In the genomic region with DNA sequence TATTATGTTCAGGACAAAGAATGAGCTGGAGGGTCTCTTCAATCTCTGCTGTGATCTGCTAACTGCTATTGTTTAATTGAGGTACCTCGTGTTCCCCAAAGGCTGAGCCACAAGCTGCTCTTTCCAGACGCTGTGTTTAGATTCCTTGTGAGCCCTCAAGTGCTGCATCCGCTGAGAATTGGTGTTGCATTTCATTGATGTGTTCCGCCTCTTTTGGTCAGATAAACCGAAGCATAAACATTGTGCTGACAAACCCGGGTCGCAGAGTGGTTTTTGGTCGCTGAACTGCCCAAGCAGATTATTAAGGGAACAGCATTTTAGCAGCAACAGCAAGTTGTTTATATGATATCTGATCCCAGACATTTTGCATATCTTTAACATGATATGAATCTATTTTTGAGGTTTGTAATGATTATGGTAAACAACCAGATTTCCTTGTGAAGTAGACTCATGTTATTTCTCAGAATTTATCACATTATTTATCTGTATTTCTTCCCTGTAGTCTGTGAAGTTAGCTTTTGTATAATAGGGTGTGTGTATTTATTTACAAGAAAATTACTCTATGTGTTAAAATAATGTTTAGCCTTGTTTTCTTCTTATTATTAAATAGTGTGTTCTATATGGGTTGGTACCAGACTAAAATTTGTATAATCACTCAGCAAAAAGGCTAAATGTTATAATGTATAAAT, we compare ENCODE assay signal across 13 cellular contexts.
A peak's percentile ranks its signal among the peaks of the same experiment; 100 is the strongest.
DNase-seq lines count a peak whose midpoint lies in the region; ATAC-seq, FAIRE-seq and TF ChIP-seq lines count a peak whose summit lies in the region.
"Had no signal": no experiment of that assay in that cellular context is flagged by ENCODE, and none has a peak within 500 bp of the region (broad histone marks: within the 10 kb centered on the region; RNA-seq: fewer than 3 reads in every experiment).

No MANE protein-coding gene starts in this region.

- intact Hi-C loops in kidney (cut with DNase I) = no loop called here

- H3K27ac ChIP-seq in SJSA1 = no peak overlapping the region
- H3K27ac ChIP-seq in kidney (ENCODE audit: low read depth in 2 of 2, low read length in 2 of 2) = no peak overlapping the region
- H3K27ac ChIP-seq: heart left ventricle, thoracic aorta had no signal

- H3K9me3 ChIP-seq in SJSA1 (replicated peaks) = no peaks in the 10 kb centered on the region; the same call in 1 of the 2 replicates
- peaks cover 0 to 6% of the 10 kb centered on the region in 2 donors for H3K9me3 ChIP-seq in kidney (ENCODE audit: control insufficient read depth in 1 of 2, low read length in 2 of 2)

- TF ChIP-seq CTCF in fibroblast of villous mesenchyme (IDR thresholded peaks at IDR 0.05; ENCODE audit: insufficient read depth, low read depth, low read length) = no peak
- no peak for TF ChIP-seq CTCF in kidney (IDR thresholded peaks at IDR 0.05; ENCODE audit: borderline replicate concordance, extremely low read depth, insufficient read depth)

- no peak for ATAC-seq in GM18867 (IDR thresholded peaks at IDR 0.05; ENCODE audit: unreplicated experiment)
- ATAC-seq: heart left ventricle had no signal

- H3K4me1 ChIP-seq in SJSA1 (replicated peaks) (peaks cover 9% of the 10 kb centered on the region), kidney (ENCODE audit: control insufficient read depth in 1 of 2, insufficient read depth in 1 of 2, low read depth in 1 of 2, low read length in 2 of 2) (no peaks in the 10 kb centered on the region)
- H3K4me1 ChIP-seq: heart left ventricle had no signal

- no peaks in the 10 kb centered on the region for H3K27me3 ChIP-seq in SJSA1 (replicated peaks)
- H3K27me3 ChIP-seq: heart left ventricle had no signal

- no peak overlapping the region for H3K9ac ChIP-seq in kidney (ENCODE audit: low read length in 2 of 2)

- DNase-seq in NCI-H2227 (lab: John Stamatoyannopoulos, UW; ENCODE audit: unreplicated experiment) (peak; percentile 4), NCI-H2227 treated with DMSO at 0.1 percent for 48 hours (lab: John Stamatoyannopoulos, UW) (no peak), SJSA1 (ENCODE audit: low read depth in 1 of 2, low spot score in 2 of 2) (peak; percentile 40 to 42), fibroblast of villous mesenchyme (ENCODE audit: low read depth) (peak; percentile 85), stromal cell of bone marrow (ENCODE audit: low read depth) (peak; percentile 7), kidney (no peak), DMS79 (lab: John Stamatoyannopoulos, UW) (no peak)
- DNase-seq: activated CD4-positive, alpha-beta T cell treated with anti-CD3 and anti-CD28 coated beads, Interleukin-2, amount 50 U/mL, for 4 hours; heart left ventricle; mammary epithelial cell; NCI-H1105 had no signal

- H3K4me3 ChIP-seq in SJSA1 (no peak overlapping the region), fibroblast of villous mesenchyme (ENCODE audit: low read depth, low read length) (no peak overlapping the region), kidney (ENCODE audit: low read length in 2 of 2) (no peak overlapping the region)
- H3K4me3 ChIP-seq: heart left ventricle, thoracic aorta had no signal

- FAIRE-seq in kidney (lab: Jason Lieb, UNC) = no peak

- H3K36me3 ChIP-seq in SJSA1 (no peaks in the 10 kb centered on the region), kidney (ENCODE audit: control insufficient read depth in 1 of 2, insufficient read depth in 2 of 2, low read length in 2 of 2) (no peaks in the 10 kb centered on the region)
- H3K36me3 ChIP-seq: heart left ventricle, thoracic aorta had no signal

Comparison
In these comparisons a context has a peak if more than half of its experiments do, and no peak if none do; other contexts are left out.
1. DNase-seq: peak in NCI-H2227 (single experiment), SJSA1 (2 of 2), fibroblast of villous mesenchyme (single experiment) and stromal cell of bone marrow (single experiment); none in NCI-H2227 treated with DMSO at 0.1 percent for 48 hours (single experiment), kidney (single experiment) and DMS79 (single experiment).